1 cellular context compared by ENCODE assay signal in the genomic region with DNA sequence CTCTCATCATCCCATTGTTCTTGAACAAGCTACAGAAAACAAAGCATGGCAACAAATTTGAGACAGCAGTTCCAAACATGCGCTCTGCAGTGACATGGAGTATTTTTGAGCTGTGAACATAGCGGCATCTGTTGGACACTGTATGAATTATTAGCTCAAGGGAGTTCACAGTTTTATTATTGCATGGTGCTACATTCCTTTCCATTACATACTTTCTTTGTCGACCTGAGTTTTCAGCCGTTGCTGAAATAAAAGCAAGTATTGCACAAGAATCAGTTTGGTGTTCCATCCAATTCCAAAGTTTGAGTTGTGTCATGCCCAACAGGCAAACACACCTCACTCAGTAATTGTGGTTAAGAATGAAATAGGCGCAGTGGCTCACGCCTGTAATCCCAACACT.
TF ChIP-seq lines count a peak whose summit lies in the region.

No MANE protein-coding gene starts in this region.

TF ChIP-seq in GM23338, 12 proteins besides CTCF, POLR2A, EP300 and RAD21 (continued from another document):
- TF ChIP-seq, protein P1, sequence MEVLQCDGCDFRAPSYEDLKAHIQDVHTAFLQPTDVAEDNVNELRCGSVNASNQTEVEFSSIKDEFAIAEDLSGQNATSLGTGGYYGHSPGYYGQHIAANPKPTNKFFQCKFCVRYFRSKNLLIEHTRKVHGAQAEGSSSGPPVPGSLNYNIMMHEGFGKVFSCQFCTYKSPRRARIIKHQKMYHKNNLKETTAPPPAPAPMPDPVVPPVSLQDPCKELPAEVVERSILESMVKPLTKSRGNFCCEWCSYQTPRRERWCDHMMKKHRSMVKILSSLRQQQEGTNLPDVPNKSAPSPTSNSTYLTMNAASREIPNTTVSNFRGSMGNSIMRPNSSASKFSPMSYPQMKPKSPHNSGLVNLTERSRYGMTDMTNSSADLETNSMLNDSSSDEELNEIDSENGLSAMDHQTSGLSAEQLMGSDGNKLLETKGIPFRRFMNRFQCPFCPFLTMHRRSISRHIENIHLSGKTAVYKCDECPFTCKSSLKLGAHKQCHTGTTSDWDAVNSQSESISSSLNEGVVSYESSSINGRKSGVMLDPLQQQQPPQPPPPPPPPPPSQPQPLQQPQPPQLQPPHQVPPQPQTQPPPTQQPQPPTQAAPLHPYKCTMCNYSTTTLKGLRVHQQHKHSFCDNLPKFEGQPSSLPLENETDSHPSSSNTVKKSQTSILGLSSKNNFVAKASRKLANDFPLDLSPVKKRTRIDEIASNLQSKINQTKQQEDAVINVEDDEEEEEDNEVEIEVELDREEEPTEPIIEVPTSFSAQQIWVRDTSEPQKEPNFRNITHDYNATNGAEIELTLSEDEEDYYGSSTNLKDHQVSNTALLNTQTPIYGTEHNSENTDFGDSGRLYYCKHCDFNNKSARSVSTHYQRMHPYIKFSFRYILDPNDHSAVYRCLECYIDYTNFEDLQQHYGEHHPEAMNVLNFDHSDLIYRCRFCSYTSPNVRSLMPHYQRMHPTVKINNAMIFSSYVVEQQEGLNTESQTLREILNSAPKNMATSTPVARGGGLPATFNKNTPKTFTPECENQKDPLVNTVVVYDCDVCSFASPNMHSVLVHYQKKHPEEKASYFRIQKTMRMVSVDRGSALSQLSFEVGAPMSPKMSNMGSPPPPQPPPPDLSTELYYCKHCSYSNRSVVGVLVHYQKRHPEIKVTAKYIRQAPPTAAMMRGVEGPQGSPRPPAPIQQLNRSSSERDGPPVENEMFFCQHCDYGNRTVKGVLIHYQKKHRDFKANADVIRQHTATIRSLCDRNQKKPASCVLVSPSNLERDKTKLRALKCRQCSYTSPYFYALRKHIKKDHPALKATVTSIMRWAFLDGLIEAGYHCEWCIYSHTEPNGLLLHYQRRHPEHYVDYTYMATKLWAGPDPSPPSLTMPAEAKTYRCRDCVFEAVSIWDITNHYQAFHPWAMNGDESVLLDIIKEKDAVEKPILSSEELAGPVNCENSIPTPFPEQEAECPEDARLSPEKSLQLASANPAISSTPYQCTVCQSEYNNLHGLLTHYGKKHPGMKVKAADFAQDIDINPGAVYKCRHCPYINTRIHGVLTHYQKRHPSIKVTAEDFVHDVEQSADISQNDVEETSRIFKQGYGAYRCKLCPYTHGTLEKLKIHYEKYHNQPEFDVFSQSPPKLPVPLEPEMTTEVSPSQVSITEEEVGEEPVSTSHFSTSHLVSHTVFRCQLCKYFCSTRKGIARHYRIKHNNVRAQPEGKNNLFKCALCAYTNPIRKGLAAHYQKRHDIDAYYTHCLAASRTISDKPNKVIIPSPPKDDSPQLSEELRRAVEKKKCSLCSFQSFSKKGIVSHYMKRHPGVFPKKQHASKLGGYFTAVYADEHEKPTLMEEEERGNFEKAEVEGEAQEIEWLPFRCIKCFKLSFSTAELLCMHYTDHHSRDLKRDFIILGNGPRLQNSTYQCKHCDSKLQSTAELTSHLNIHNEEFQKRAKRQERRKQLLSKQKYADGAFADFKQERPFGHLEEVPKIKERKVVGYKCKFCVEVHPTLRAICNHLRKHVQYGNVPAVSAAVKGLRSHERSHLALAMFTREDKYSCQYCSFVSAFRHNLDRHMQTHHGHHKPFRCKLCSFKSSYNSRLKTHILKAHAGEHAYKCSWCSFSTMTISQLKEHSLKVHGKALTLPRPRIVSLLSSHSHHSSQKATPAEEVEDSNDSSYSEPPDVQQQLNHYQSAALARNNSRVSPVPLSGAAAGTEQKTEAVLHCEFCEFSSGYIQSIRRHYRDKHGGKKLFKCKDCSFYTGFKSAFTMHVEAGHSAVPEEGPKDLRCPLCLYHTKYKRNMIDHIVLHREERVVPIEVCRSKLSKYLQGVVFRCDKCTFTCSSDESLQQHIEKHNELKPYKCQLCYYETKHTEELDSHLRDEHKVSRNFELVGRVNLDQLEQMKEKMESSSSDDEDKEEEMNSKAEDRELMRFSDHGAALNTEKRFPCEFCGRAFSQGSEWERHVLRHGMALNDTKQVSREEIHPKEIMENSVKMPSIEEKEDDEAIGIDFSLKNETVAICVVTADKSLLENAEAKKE (CRISPR knock-in tag; IDR thresholded peaks at IDR 0.05): no peak
